Comparison of ENCODE assay signal across 13 cellular contexts in the genomic region with DNA sequence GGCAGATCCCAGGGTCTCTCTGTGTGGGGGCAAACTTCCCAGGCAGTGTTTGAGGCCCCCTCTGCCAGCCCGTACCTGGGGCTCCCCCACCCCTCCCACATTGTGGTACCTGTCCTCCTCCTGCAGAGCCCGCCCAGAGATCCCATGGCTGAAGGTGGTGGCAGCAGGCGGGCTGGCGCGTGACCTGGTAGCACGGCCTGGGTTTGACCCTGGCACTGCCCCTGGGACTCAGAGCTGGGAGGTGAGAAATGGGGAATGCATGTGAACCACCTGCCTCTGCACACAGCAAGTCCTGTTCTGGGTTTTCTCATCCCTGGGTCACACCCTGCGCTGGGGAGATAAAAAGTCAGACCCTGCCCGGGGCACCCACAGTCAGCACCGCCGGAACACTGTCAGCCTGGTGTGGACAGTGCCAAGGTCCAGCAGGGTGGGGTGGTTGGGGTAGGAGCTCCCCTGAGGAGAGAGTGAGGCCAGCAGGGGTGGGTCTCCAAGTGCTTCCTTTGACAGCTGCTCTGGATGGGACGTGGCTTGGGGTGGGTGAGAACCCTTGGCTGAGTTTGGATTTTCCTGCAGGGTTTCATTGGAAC. TPM values are rescaled to one million over a fixed set of nuclear protein-coding genes. Genes with fewer than 3 reads are reported as not detected.
A peak's percentile ranks its signal among the peaks of the same experiment; 100 is the strongest.
DNase-seq lines count a peak whose midpoint lies in the region; ATAC-seq and TF ChIP-seq lines count a peak whose summit lies in the region.
"Had no signal": no experiment of that assay in that cellular context is flagged by ENCODE, and none has a peak within 500 bp of the region (broad histone marks: within the 10 kb centered on the region; RNA-seq: fewer than 3 reads in every experiment).

No MANE protein-coding gene starts in this region.

- H3K9me3 Mint-ChIP-seq in activated T-cell treated with anti-CD3 and anti-CD28 coated beads, Interleukin-2, amount 50 U/mL, for 72 hours, result no peaks in the 10 kb centered on the region
- peaks cover 17% of the 10 kb centered on the region for H3K9me3 Mint-ChIP-seq in glutamatergic neuron (ENCODE audit: unreplicated experiment)
- no peaks in the 10 kb centered on the region for H3K9me3 Mint-ChIP-seq in stimulated activated effector memory CD8-positive, alpha-beta T cell treated with anti-CD3 and anti-CD28 coated beads, Interleukin-12 subunit alpha, Interleukin-12 subunit beta, amount 100 ng/mL, for 72 hours

- peak overlapping the region; percentile 69 for H3K27ac ChIP-seq in VCaP
- H3K27ac ChIP-seq: tibial artery had no signal

- peak overlapping the region; percentile 44 to 81 for H3K4me3 Mint-ChIP-seq in activated T-cell treated with anti-CD3 and anti-CD28 coated beads, Interleukin-2, amount 50 U/mL, for 72 hours
- peak overlapping the region; percentile 85 for H3K4me3 Mint-ChIP-seq in glutamatergic neuron (ENCODE audit: unreplicated experiment)
- H3K4me3 Mint-ChIP-seq in stimulated activated effector memory CD8-positive, alpha-beta T cell treated with anti-CD3 and anti-CD28 coated beads, Interleukin-12 subunit alpha, Interleukin-12 subunit beta, amount 100 ng/mL, for 72 hours, result peak overlapping the region; percentile 67

- no peak for ATAC-seq in activated T-cell treated with anti-CD3 and anti-CD28 coated beads, Interleukin-2, amount 50 U/mL, for 72 hours (replicated peaks in 1 of 2)
- no peak for ATAC-seq in stimulated activated effector memory CD8-positive, alpha-beta T cell treated with anti-CD3 and anti-CD28 coated beads, Interleukin-12 subunit alpha, Interleukin-12 subunit beta, amount 100 ng/mL, for 72 hours
- no peak for ATAC-seq in GM21619 (IDR thresholded peaks at IDR 0.05; ENCODE audit: unreplicated experiment)

- no peak overlapping the region for H3K27ac Mint-ChIP-seq in activated T-cell treated with anti-CD3 and anti-CD28 coated beads, Interleukin-2, amount 50 U/mL, for 72 hours
- H3K27ac Mint-ChIP-seq in glutamatergic neuron (ENCODE audit: unreplicated experiment), result peak overlapping the region; percentile 98
- H3K27ac Mint-ChIP-seq in stimulated activated effector memory CD8-positive, alpha-beta T cell treated with anti-CD3 and anti-CD28 coated beads, Interleukin-12 subunit alpha, Interleukin-12 subunit beta, amount 100 ng/mL, for 72 hours, result peak overlapping the region; percentile 29

- peaks cover 11% of the 10 kb centered on the region for H3K4me1 Mint-ChIP-seq in activated T-cell treated with anti-CD3 and anti-CD28 coated beads, Interleukin-2, amount 50 U/mL, for 72 hours (ENCODE audit: low read depth)
- peaks cover 14% of the 10 kb centered on the region for H3K4me1 Mint-ChIP-seq in glutamatergic neuron (ENCODE audit: low read depth, unreplicated experiment)
- H3K4me1 Mint-ChIP-seq in stimulated activated effector memory CD8-positive, alpha-beta T cell treated with anti-CD3 and anti-CD28 coated beads, Interleukin-12 subunit alpha, Interleukin-12 subunit beta, amount 100 ng/mL, for 72 hours, result peaks cover 16% of the 10 kb centered on the region

- no peak for DNase-seq in activated T-cell treated with anti-CD3 and anti-CD28 coated beads, Interleukin-2, amount 50 U/mL, for 72 hours
- DNase-seq in activated T-cell treated with anti-CD3 and anti-CD28 coated beads for 4 hours (no peak), glutamatergic neuron (no peak), NCI-H524 treated with DMSO at 0.1 percent for 48 hours (lab: John Stamatoyannopoulos, UW) (no peak), HEK293T (ENCODE audit: extremely low spot score) (no peak)
- no peak for DNase-seq in stimulated activated effector memory CD8-positive, alpha-beta T cell treated with anti-CD3 and anti-CD28 coated beads, Interleukin-12 subunit alpha, Interleukin-12 subunit beta, amount 100 ng/mL, for 72 hours (ENCODE audit: low spot score in 2 of 2)
- DNase-seq: DMS79 treated with DMSO at 0.1 percent for 48 hours, IMR-90, OCI-M1, tibial artery had no signal

- CTCF ChIA-PET in HEK293T (lab: Yijun Ruan, JAX), result interaction anchor here (0.7 to 0.9 kb wide), 2 partner anchors 27 to 219 kb away, joined by 3 to 4 read pairs; no protein-coding TSS in a partner anchor

- POLR2A ChIA-PET in HEK293T (lab: Yijun Ruan, JAX), result interaction anchor here (1.5 kb wide), 1 partner anchor 27 kb away, joined by 4 read pairs; no protein-coding TSS in a partner anchor

- TF ChIP-seq CTCF in VCaP (conservative IDR thresholded peaks at IDR 0.05) (no peak), glutamatergic neuron (IDR thresholded peaks at IDR 0.05; ENCODE audit: partially characterized antibody, unreplicated experiment) (no peak)

- no peaks in the 10 kb centered on the region for H3K27me3 Mint-ChIP-seq in activated T-cell treated with anti-CD3 and anti-CD28 coated beads, Interleukin-2, amount 50 U/mL, for 72 hours (ENCODE audit: low read depth)
- peaks cover 20% of the 10 kb centered on the region for H3K27me3 Mint-ChIP-seq in glutamatergic neuron (ENCODE audit: unreplicated experiment)

- H3K36me3 Mint-ChIP-seq in activated T-cell treated with anti-CD3 and anti-CD28 coated beads, Interleukin-2, amount 50 U/mL, for 72 hours (ENCODE audit: insufficient read depth in 2 of 2), result peaks cover 0 to 1% of the 10 kb centered on the region in 2 donors
- no peaks in the 10 kb centered on the region for H3K36me3 Mint-ChIP-seq in glutamatergic neuron (ENCODE audit: unreplicated experiment)
- peaks cover 5% of the 10 kb centered on the region for H3K36me3 Mint-ChIP-seq in stimulated activated effector memory CD8-positive, alpha-beta T cell treated with anti-CD3 and anti-CD28 coated beads, Interleukin-12 subunit alpha, Interleukin-12 subunit beta, amount 100 ng/mL, for 72 hours

TF ChIP-seq in HEK293T, 16 proteins besides CTCF, POLR2A, EP300 and RAD21:
- TF ChIP-seq ELF4 (IDR thresholded peaks at IDR 0.05) (no peak), FOXK2 (IDR thresholded peaks at IDR 0.05) (no peak), PKNOX1 (IDR thresholded peaks at IDR 0.05) (no peak), SP1 (IDR thresholded peaks at IDR 0.05) (no peak), FOXM1 (IDR thresholded peaks at IDR 0.05; ENCODE audit: borderline replicate concordance) (no peak)

RNA-seq across cellular contexts. Expression of gene AGRN, which starts 11.8 kb away (rescaled TPM):
- 100 to 1,000 TPM in 1 of 2 donors, 10 to 100 TPM in 1; 69.0 to 112 TPM for total RNA-seq in activated T-cell treated with anti-CD3 and anti-CD28 coated beads, Interleukin-2, amount 50 U/mL, for 72 hours
- 914 TPM for total RNA-seq in glutamatergic neuron (ENCODE audit: unreplicated experiment)

RNA-seq across cellular contexts. Expression of gene ISG15, which starts 18.5 kb away (rescaled TPM):
- 100 to 1,000 TPM in 1 of 2 donors, 10 to 100 TPM in 1; 81.0 to 197 TPM for total RNA-seq in activated T-cell treated with anti-CD3 and anti-CD28 coated beads, Interleukin-2, amount 50 U/mL, for 72 hours
- 18.4 TPM for total RNA-seq in glutamatergic neuron (ENCODE audit: unreplicated experiment)

RNA-seq across cellular contexts. Expression of gene HES4, which starts 31.9 kb away (rescaled TPM):
- total RNA-seq in activated T-cell treated with anti-CD3 and anti-CD28 coated beads, Interleukin-2, amount 50 U/mL, for 72 hours, result 1 to 10 TPM; 7.8 to 9.9 TPM
- 218 TPM for total RNA-seq in glutamatergic neuron (ENCODE audit: unreplicated experiment)

RNA-seq across cellular contexts. Expression of gene RNF223, which starts 42.4 kb away (rescaled TPM):
- total RNA-seq in activated T-cell treated with anti-CD3 and anti-CD28 coated beads, Interleukin-2, amount 50 U/mL, for 72 hours, result under 1 TPM in 1 of 2 donors, not detected in 1; 0.12 TPM
- not detected for total RNA-seq in glutamatergic neuron (ENCODE audit: unreplicated experiment)
- total RNA-seq: IMR-90, posterior vena cava had no signal

RNA-seq across cellular contexts. Expression of gene PERM1, which starts 49.9 kb away (rescaled TPM):
- not detected for total RNA-seq in activated T-cell treated with anti-CD3 and anti-CD28 coated beads, Interleukin-2, amount 50 U/mL, for 72 hours
- 0.32 TPM for total RNA-seq in glutamatergic neuron (ENCODE audit: unreplicated experiment)
- total RNA-seq: IMR-90 had no signal

Comparison
In these comparisons a context has a peak if more than half of its experiments do, and no peak if none do; other contexts are left out.
1. RNA of gene HES4, which starts 31.9 kb away (total RNA-seq): 218 TPM in glutamatergic neuron (single experiment); 7.8 to 9.9 TPM in activated T-cell treated with anti-CD3 and anti-CD28 coated beads, Interleukin-2, amount 50 U/mL, for 72 hours; every median in the first group is over 10 times any median in the second.
2. Peak in every context shown above with its lines, with median percentiles within 50 percentile points of each other: H3K4me3 Mint-ChIP-seq.